Comparison of ENCODE assay signal across 8 cellular contexts in the genomic region with DNA sequence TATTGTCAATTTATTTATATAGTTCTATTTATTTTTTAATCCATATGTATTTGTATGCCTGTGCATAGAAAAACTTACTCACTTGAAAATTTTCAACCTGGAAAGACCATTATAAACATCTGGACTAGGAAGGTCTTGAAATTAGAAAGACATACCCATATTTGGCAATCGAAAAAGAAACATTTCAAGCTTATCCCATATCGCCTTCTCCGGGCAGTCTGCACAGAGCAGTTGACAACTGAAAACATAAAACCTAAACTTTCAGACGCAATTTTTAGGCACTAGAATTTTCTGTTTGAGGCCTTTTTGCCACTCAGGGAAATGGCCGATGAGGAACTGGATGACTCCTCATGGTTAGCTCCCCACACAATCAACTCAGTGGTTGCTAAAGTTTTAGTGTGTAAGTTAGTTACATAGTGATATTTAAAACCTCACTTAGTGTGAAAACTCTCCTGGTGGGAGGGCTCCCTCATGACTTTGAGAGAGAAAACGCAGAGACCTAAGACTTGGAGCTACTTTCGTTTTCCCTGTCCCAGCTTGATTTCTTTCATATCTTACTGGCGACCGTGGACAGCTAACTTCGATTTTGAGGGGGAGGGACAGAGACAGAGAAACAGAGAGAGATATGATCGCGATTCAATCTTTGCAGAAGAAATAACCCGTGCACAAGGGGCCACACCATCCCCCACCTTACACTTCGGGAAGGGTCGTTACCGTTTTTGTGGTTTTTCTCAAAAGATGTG. TPM values are rescaled to one million over a fixed set of nuclear protein-coding genes. Genes with fewer than 3 reads are reported as not detected.
DNase-seq lines count a peak whose midpoint lies in the region; ATAC-seq, FAIRE-seq and TF ChIP-seq lines count a peak whose summit lies in the region.

No MANE protein-coding gene starts in this region.

- H3K36me3 Mint-ChIP-seq in CD4-positive, alpha-beta T cell (ENCODE audit: low read depth) = no peaks in the 10 kb centered on the region
- peaks cover 3% of the 10 kb centered on the region for H3K36me3 Mint-ChIP-seq in astrocyte (ENCODE audit: low read depth, unreplicated experiment)
- peaks cover 0 to 6% (median 4%) of the 10 kb centered on the region in 5 donors for H3K36me3 Mint-ChIP-seq in naive thymus-derived CD4-positive, alpha-beta T cell

- peaks cover 7% of the 10 kb centered on the region for H3K9me3 ChIP-seq in CD4-positive, alpha-beta T cell (ENCODE audit: control insufficient read depth, low read length)
- peaks cover 14% of the 10 kb centered on the region for H3K9me3 ChIP-seq in astrocyte (ENCODE audit: insufficient read depth, low read depth, low read length)
- peaks cover 0 to 4% (median 0%) of the 10 kb centered on the region in 3 experiments for H3K9me3 ChIP-seq in naive thymus-derived CD4-positive, alpha-beta T cell (ENCODE audit: control insufficient read depth in 2 of 3, low read length in 3 of 3)
- H3K9me3 ChIP-seq in adrenal gland (replicated peaks in 1 of 3) = no peaks in the 10 kb centered on the region
- no peaks in the 10 kb centered on the region for H3K9me3 ChIP-seq in left lung

- H2AFZ ChIP-seq in astrocyte (ENCODE audit: low read depth, low read length) = no peak overlapping the region

- no peak for TF ChIP-seq CTCF in CD4-positive, alpha-beta T cell (IDR thresholded peaks at IDR 0.05)
- TF ChIP-seq CTCF in astrocyte (IDR thresholded peaks at IDR 0.05; ENCODE audit: insufficient read depth, low read depth, low read length) (no peak), adrenal gland (IDR thresholded peaks at IDR 0.05) (no peak), left lung (IDR thresholded peaks at IDR 0.05) (no peak)

- POLR2A ChIA-PET in CD4-positive, alpha-beta T cell (lab: Charles Lee) = interaction anchor here (0.6 to 1.7 kb wide), 5 partner anchors 11 to 175 kb away, joined by 3 to 4 read pairs (median 4); a partner anchor contains a TSS
- POLR2A ChIA-PET in naive thymus-derived CD4-positive, alpha-beta T cell (lab: Charles Lee) = interaction anchor here (0.6 to 0.9 kb wide), 3 partner anchors 24 to 415 kb away, joined by 3 read pairs; a partner anchor contains a TSS

- H3K9me3 Mint-ChIP-seq in CD4-positive, alpha-beta T cell = no peaks in the 10 kb centered on the region
- H3K9me3 Mint-ChIP-seq in astrocyte (ENCODE audit: unreplicated experiment) = peaks cover 28% of the 10 kb centered on the region
- H3K9me3 Mint-ChIP-seq in naive thymus-derived CD4-positive, alpha-beta T cell = peaks cover 0 to 40% (median 10%) of the 10 kb centered on the region in 11 donors

- FAIRE-seq in astrocyte (lab: Jason Lieb, UNC) = no peak

- no peak overlapping the region for H3K27ac ChIP-seq in CD4-positive, alpha-beta T cell (ENCODE audit: low read depth, low read length)
- H3K27ac ChIP-seq in astrocyte (ENCODE audit: low read depth, low read length) (no peak overlapping the region), adrenal gland (no peak overlapping the region), left lung (no peak overlapping the region)
- no peak overlapping the region for H3K27ac ChIP-seq in naive thymus-derived CD4-positive, alpha-beta T cell (ENCODE audit: low read depth, low read length)

- H3K4me1 Mint-ChIP-seq in CD4-positive, alpha-beta T cell (ENCODE audit: low read depth) = peaks cover 43% of the 10 kb centered on the region
- H3K4me1 Mint-ChIP-seq in astrocyte (ENCODE audit: low read depth, unreplicated experiment) = peaks cover 4% of the 10 kb centered on the region
- peaks cover 24 to 43% (median 36%) of the 10 kb centered on the region in 7 donors for H3K4me1 Mint-ChIP-seq in naive thymus-derived CD4-positive, alpha-beta T cell

- intact Hi-C loops in CD4-positive, alpha-beta T cell (cut with DNase I, micrococcal nuclease) = loop anchor here (2.0 to 10.0 kb wide), 7 partner anchors 14 to 1402 kb away; no protein-coding TSS in a partner anchor
- intact Hi-C loops in naive thymus-derived CD4-positive, alpha-beta T cell (cut with micrococcal nuclease) = loop anchor here (2.0 to 5.0 kb wide), 5 partner anchors 36 to 1394 kb away; no protein-coding TSS in a partner anchor
- intact Hi-C loops in adrenal gland (cut with DNase I) = loop anchor here in 1 of 2 donors (10.0 kb wide), 1 partner anchor 842 kb away; no protein-coding TSS in a partner anchor
- intact Hi-C loops in left lung (cut with DNase I) = loop anchor here in 1 of 2 donors (10.0 kb wide), 1 partner anchor 412 kb away; no protein-coding TSS in a partner anchor

- no peak for TF ChIP-seq POLR2A in adrenal gland (IDR thresholded peaks at IDR 0.05)

- peaks cover 90% of the 10 kb centered on the region for H3K27me3 Mint-ChIP-seq in CD4-positive, alpha-beta T cell
- H3K27me3 Mint-ChIP-seq in astrocyte (ENCODE audit: low read depth, unreplicated experiment) = peaks cover 85% of the 10 kb centered on the region
- H3K27me3 Mint-ChIP-seq in naive thymus-derived CD4-positive, alpha-beta T cell = peaks cover 78 to 88% (median 81%) of the 10 kb centered on the region in 5 donors

- H4K20me1 ChIP-seq in astrocyte (ENCODE audit: insufficient read depth, low read length) = peaks cover 5% of the 10 kb centered on the region

- no peak for ATAC-seq in CD4-positive, alpha-beta T cell (ENCODE audit: poor library complexity)
- no peak for ATAC-seq in naive thymus-derived CD4-positive, alpha-beta T cell
- no peak for ATAC-seq in left lung

- peak overlapping the region; percentile 62 for H3K4me3 ChIP-seq in Jurkat, Clone E6-1 (ENCODE audit: low read length)
- H3K4me3 ChIP-seq in astrocyte (ENCODE audit: insufficient read depth, low read depth, low read length) = no peak overlapping the region
- peak overlapping the region; percentile 35 for H3K4me3 ChIP-seq in naive thymus-derived CD4-positive, alpha-beta T cell (ENCODE audit: low read length)
- H3K4me3 ChIP-seq in adrenal gland = peak overlapping the region in 1 of 4 donors; percentile 35
- peak overlapping the region in 1 of 2 donors; percentile 34 for H3K4me3 ChIP-seq in left lung

- no peak overlapping the region for H3K27ac Mint-ChIP-seq in CD4-positive, alpha-beta T cell
- peak overlapping the region; percentile 3 for H3K27ac Mint-ChIP-seq in astrocyte (ENCODE audit: unreplicated experiment)
- H3K27ac Mint-ChIP-seq in naive thymus-derived CD4-positive, alpha-beta T cell = peak overlapping the region in 1 of 9 donors; percentile 0

- peak overlapping the region; percentile 49 for H3K4me3 Mint-ChIP-seq in CD4-positive, alpha-beta T cell
- peak overlapping the region; percentile 74 for H3K4me3 Mint-ChIP-seq in astrocyte (ENCODE audit: unreplicated experiment)
- H3K4me3 Mint-ChIP-seq in naive thymus-derived CD4-positive, alpha-beta T cell = peak overlapping the region; percentile 72 to 86 (median 76)

- H3K36me3 ChIP-seq in astrocyte (ENCODE audit: insufficient read depth, low read length) (no peaks in the 10 kb centered on the region), adrenal gland (replicated peaks in 1 of 2) (no peaks in the 10 kb centered on the region), left lung (no peaks in the 10 kb centered on the region)
- H3K36me3 ChIP-seq in naive thymus-derived CD4-positive, alpha-beta T cell (ENCODE audit: control insufficient read depth in 2 of 3, insufficient read depth in 3 of 3, low read length in 3 of 3) = no peaks in the 10 kb centered on the region

- no peaks in the 10 kb centered on the region for H3K79me2 ChIP-seq in astrocyte (ENCODE audit: insufficient read depth, low read length)

- CTCF ChIA-PET in CD4-positive, alpha-beta T cell (lab: Charles Lee) = interaction anchor here (1.0 to 2.6 kb wide), 4 partner anchors 15 to 1397 kb away, joined by 3 to 11 read pairs (median 6); no protein-coding TSS in a partner anchor
- CTCF ChIA-PET in naive thymus-derived CD4-positive, alpha-beta T cell (lab: Charles Lee) = interaction anchor here (0.5 to 1.9 kb wide), 4 partner anchors 59 to 845 kb away, joined by 3 to 6 read pairs (median 4); no protein-coding TSS in a partner anchor

- peaks cover 92% of the 10 kb centered on the region for H3K27me3 ChIP-seq in CD4-positive, alpha-beta T cell (ENCODE audit: control insufficient read depth, insufficient read depth, low read length)
- H3K27me3 ChIP-seq in astrocyte (ENCODE audit: insufficient read depth, low read length) (peaks cover 95% of the 10 kb centered on the region), adrenal gland (peaks cover 99% of the 10 kb centered on the region), left lung (peaks cover 99 to 100% of the 10 kb centered on the region in 2 donors)
- H3K27me3 ChIP-seq in naive thymus-derived CD4-positive, alpha-beta T cell (ENCODE audit: control insufficient read depth in 2 of 2, insufficient read depth in 2 of 2, low read length in 2 of 2) = peaks cover 43 to 59% of the 10 kb centered on the region in 2 donors

- no peak for DNase-seq in CD4-positive, alpha-beta T cell
- DNase-seq in Jurkat, Clone E6-1 (ENCODE audit: low read depth, low spot score) = peak; percentile 28
- no peak for DNase-seq in astrocyte (ENCODE audit: low read depth)
- DNase-seq in naive thymus-derived CD4-positive, alpha-beta T cell = no peak
- no peak for DNase-seq in adrenal gland
- no peak for DNase-seq in DMS153 treated with DMSO at 0.1 percent for 48 hours (lab: John Stamatoyannopoulos, UW; ENCODE audit: unreplicated experiment)
- no peak for DNase-seq in left lung
- no peak for DNase-seq in NCI-H1436 treated with DMSO at 0.1 percent for 48 hours (lab: John Stamatoyannopoulos, UW)

- peak overlapping the region; percentile 76 for H3K4me2 ChIP-seq in astrocyte (ENCODE audit: low read length)

- H3K9ac ChIP-seq in astrocyte (ENCODE audit: low read length) = no peak overlapping the region

- H3K4me1 ChIP-seq in astrocyte (ENCODE audit: insufficient read depth, low read length) (peaks cover 7% of the 10 kb centered on the region), adrenal gland (replicated peaks in 1 of 2) (peaks cover 0 to 25% of the 10 kb centered on the region in 2 donors), left lung (peaks cover 3 to 30% of the 10 kb centered on the region in 2 donors)
- H3K4me1 ChIP-seq in naive thymus-derived CD4-positive, alpha-beta T cell (ENCODE audit: control insufficient read depth in 2 of 2, insufficient read depth in 2 of 2, low read length in 2 of 2) = peaks cover 14 to 18% of the 10 kb centered on the region in 2 donors

- WGBS in adrenal gland, 4 donors = 17 to 18% (median 17%) methylated on average over 16 of the region's 16 CpGs

RNA-seq across cellular contexts. Expression of a gene that starts 3.2 kb away (rescaled TPM):
- total RNA-seq in CD4-positive, alpha-beta T cell = not detected
- polyA plus RNA-seq in Jurkat, Clone E6-1 (2012; ENCODE audit: insufficient read depth, insufficient read length) = 0.70 TPM
- total RNA-seq in astrocyte (not detected in 2 replicates), adrenal gland (not detected), left lung (not detected)
- total RNA-seq in naive thymus-derived CD4-positive, alpha-beta T cell = not detected
- polyA plus RNA-seq in naive thymus-derived CD4-positive, alpha-beta T cell = not detected
- polyA plus RNA-seq in adrenal gland = not detected

RNA-seq across cellular contexts. Expression of a gene that starts 3.9 kb away (rescaled TPM):
- total RNA-seq in CD4-positive, alpha-beta T cell = not detected
- 33.7 TPM for polyA plus RNA-seq in Jurkat, Clone E6-1 (2012; ENCODE audit: insufficient read depth, insufficient read length)
- not detected in 2 replicates for total RNA-seq in astrocyte
- not detected for total RNA-seq in naive thymus-derived CD4-positive, alpha-beta T cell
- polyA plus RNA-seq in naive thymus-derived CD4-positive, alpha-beta T cell = not detected
- total RNA-seq in adrenal gland = not detected
- polyA plus RNA-seq in adrenal gland = not detected
- total RNA-seq in left lung = not detected

RNA-seq across cellular contexts. Expression of a gene that starts 10.7 kb away (rescaled TPM):
- not detected for total RNA-seq in CD4-positive, alpha-beta T cell
- not detected for polyA plus RNA-seq in Jurkat, Clone E6-1 (2012; ENCODE audit: insufficient read depth, insufficient read length)
- total RNA-seq in astrocyte = not detected in 2 replicates
- total RNA-seq in naive thymus-derived CD4-positive, alpha-beta T cell = not detected
- polyA plus RNA-seq in naive thymus-derived CD4-positive, alpha-beta T cell = not detected
- total RNA-seq in adrenal gland = not detected
- polyA plus RNA-seq in adrenal gland = not detected
- total RNA-seq in left lung = not detected

RNA-seq across cellular contexts. Expression of a gene that starts 12.7 kb away (rescaled TPM):
- not detected for total RNA-seq in CD4-positive, alpha-beta T cell
- polyA plus RNA-seq in Jurkat, Clone E6-1 (2012; ENCODE audit: insufficient read depth, insufficient read length) = not detected
- not detected in 2 replicates for total RNA-seq in astrocyte
- not detected for total RNA-seq in naive thymus-derived CD4-positive, alpha-beta T cell
- polyA plus RNA-seq in naive thymus-derived CD4-positive, alpha-beta T cell = not detected
- not detected for total RNA-seq in adrenal gland
- not detected for polyA plus RNA-seq in adrenal gland
- total RNA-seq in left lung = not detected

RNA-seq across cellular contexts. Expression of a gene that starts 20.2 kb away (rescaled TPM):
- total RNA-seq in CD4-positive, alpha-beta T cell = not detected
- polyA plus RNA-seq in Jurkat, Clone E6-1 (2012; ENCODE audit: insufficient read depth, insufficient read length) = not detected
- total RNA-seq in astrocyte = not detected in 2 replicates
- total RNA-seq in naive thymus-derived CD4-positive, alpha-beta T cell = not detected
- polyA plus RNA-seq in naive thymus-derived CD4-positive, alpha-beta T cell = not detected
- under 1 TPM in 2 of 8 donors, not detected in 6; 0.14 to 0.23 TPM for total RNA-seq in adrenal gland
- under 1 TPM in 1 of 3 donors, not detected in 2; 0.11 TPM for polyA plus RNA-seq in adrenal gland
- total RNA-seq in left lung = under 1 TPM in 1 of 2 donors, not detected in 1; 0.31 TPM
